In genomic region chr12:51908876-51909592, GRCh38 we compare ENCODE assay signal across 1 cellular context.
TF ChIP-seq lines count a peak whose summit lies in the region.

No MANE protein-coding gene starts in this region.

TF ChIP-seq in HepG2, 621 proteins besides CTCF, POLR2A, EP300 and RAD21:
- TF ChIP-seq BORCS8-MEF2B (CRISPR knock-in tag; IDR thresholded peaks at IDR 0.05) (no peak), ZNF326 (CRISPR knock-in tag; IDR thresholded peaks at IDR 0.05; ENCODE audit: borderline replicate concordance) (no peak), ZNF629 (CRISPR knock-in tag; conservative IDR thresholded peaks at IDR 0.05) (no peak), POGK (CRISPR knock-in tag; conservative IDR thresholded peaks at IDR 0.05) (no peak), NR2F2 (IDR thresholded peaks at IDR 0.05; ENCODE audit: borderline replicate concordance, low read depth) (no peak), ATF2 (CRISPR knock-in tag; IDR thresholded peaks at IDR 0.05) (no peak), GABPA (IDR thresholded peaks at IDR 0.05; ENCODE audit: low read depth, low read length) (no peak), GABPA (CRISPR knock-in tag; IDR thresholded peaks at IDR 0.05; ENCODE audit: low read depth) (no peak), ZZZ3 (CRISPR knock-in tag; IDR thresholded peaks at IDR 0.05; ENCODE audit: borderline replicate concordance) (no peak), BRCA1 (CRISPR knock-in tag; IDR thresholded peaks at IDR 0.05) (no peak), AGO2 (optimal IDR thresholded peaks at IDR 0.05; ENCODE audit: low read depth, low read length) (no peak), ZNF317 (CRISPR knock-in tag; IDR thresholded peaks at IDR 0.05) (no peak), NFYC (CRISPR knock-in tag; IDR thresholded peaks at IDR 0.05) (no peak), GLMP (CRISPR knock-in tag; IDR thresholded peaks at IDR 0.05; ENCODE audit: borderline replicate concordance) (no peak), ZNF343 (CRISPR knock-in tag; IDR thresholded peaks at IDR 0.05) (no peak), ZNF720 (CRISPR knock-in tag; IDR thresholded peaks at IDR 0.05) (no peak), IRF9 (CRISPR knock-in tag; IDR thresholded peaks at IDR 0.05; ENCODE audit: borderline replicate concordance) (no peak), ATF6 (CRISPR knock-in tag; conservative IDR thresholded peaks at IDR 0.05) (no peak), ARNTL (CRISPR knock-in tag; IDR thresholded peaks at IDR 0.05) (no peak), ZNF850 (CRISPR knock-in tag; conservative IDR thresholded peaks at IDR 0.05) (no peak)
TF ChIP-seq in HepG2: peak in this region for 0.
